In genomic region chr12:91663331-91663998, GRCh38 we compare ENCODE assay signal across 18 cellular contexts.
DNase-seq lines count a peak whose midpoint lies in the region; ATAC-seq, FAIRE-seq and TF ChIP-seq lines count a peak whose summit lies in the region.
"Had no signal": no experiment of that assay in that cellular context is flagged by ENCODE, and none has a peak within 500 bp of the region (broad histone marks: within the 10 kb centered on the region; RNA-seq: fewer than 3 reads in every experiment).

No MANE protein-coding gene starts in this region.

- CTCF ChIA-PET in A549 (lab: Yijun Ruan, JAX) = no interaction called here

- DNase-seq in A549 (ENCODE audit: low read depth in 1 of 2, low spot score in 1 of 2) (no peak), NCI-H1105 treated with DMSO at 0.1 percent for 48 hours (lab: John Stamatoyannopoulos, UW) (peak; percentile 78), NCI-H69 (lab: John Stamatoyannopoulos, UW) (peak; percentile 96), globus pallidus (ENCODE audit: low spot score) (peak; percentile 1), CD14-positive monocyte (ENCODE audit: low spot score) (no peak), islet precursor cell (no peak), C1 segment of cervical spinal cord (lab: John Stamatoyannopoulos, UW) (no peak)
- DNase-seq: activated T-cell treated with anti-CD3 and anti-CD28 coated beads, Interleukin-2, amount 50 U/mL, for 48 hours; dorsolateral prefrontal cortex; glutamatergic neuron; H9; mesenchymal stem cell; nephron progenitor cell; right cardiac atrium had no signal

- POLR2A ChIA-PET in A549 (lab: Yijun Ruan, JAX) = no interaction called here

- FAIRE-seq in A549 (lab: Jason Lieb, UNC) = no peak
- FAIRE-seq: RCC 7860 had no signal

- WGBS in A549 (ENCODE audit: missing lambda C conversion rate) = 24% methylated on average over 7 of the region's 7 CpGs

- no peak overlapping the region for H3K27ac Mint-ChIP-seq in CD14-positive monocyte
- H3K27ac Mint-ChIP-seq: activated naive CD8-positive, alpha-beta T cell; H9; nephron progenitor cell had no signal

- no peaks in the 10 kb centered on the region for H3K9me3 ChIP-seq in A549
- H3K9me3 ChIP-seq: esophagus muscularis mucosa had no signal

- H3K4me2 ChIP-seq in A549 = peak overlapping the region; percentile 22; the same call in 2 of the 3 replicates

- TF ChIP-seq RAD21 in A549 (conservative IDR thresholded peaks at IDR 0.05 in 1 of 2, IDR thresholded peaks at IDR 0.05 in 1 of 2) = no peak

- H3K36me3 Mint-ChIP-seq in CD14-positive monocyte = no peaks in the 10 kb centered on the region
- H3K36me3 Mint-ChIP-seq: activated naive CD8-positive, alpha-beta T cell had no signal

- intact Hi-C loops in CD14-positive monocyte (cut with micrococcal nuclease) = no loop called here

- H3K4me3 Mint-ChIP-seq in CD14-positive monocyte = no peak overlapping the region
- H3K4me3 Mint-ChIP-seq: activated naive CD8-positive, alpha-beta T cell; H9; nephron progenitor cell had no signal

- TF ChIP-seq EP300 in A549 (IDR thresholded peaks at IDR 0.05) = no peak

- no peaks in the 10 kb centered on the region for H3K4me1 Mint-ChIP-seq in CD14-positive monocyte
- H3K4me1 Mint-ChIP-seq: H9 had no signal

- no peak overlapping the region for H3K4me3 ChIP-seq in A549
- H3K4me3 ChIP-seq: esophagus muscularis mucosa had no signal

- no peak for TF ChIP-seq POLR2A in A549 (IDR thresholded peaks at IDR 0.05; ENCODE audit: low read length)

- TF ChIP-seq CTCF in A549 (IDR thresholded peaks at IDR 0.05) (no peak), CD14-positive monocyte (IDR thresholded peaks at IDR 0.05) (no peak)

- H3K27ac ChIP-seq in A549 = no peak overlapping the region
- H3K27ac ChIP-seq: esophagus muscularis mucosa had no signal

- peaks cover 0 to 8% (median 2%) of the 10 kb centered on the region in 7 donors for H3K9me3 Mint-ChIP-seq in CD14-positive monocyte
- H3K9me3 Mint-ChIP-seq: H9 had no signal

- H3K4me1 ChIP-seq in A549 = no peaks in the 10 kb centered on the region
- H3K4me1 ChIP-seq: esophagus muscularis mucosa had no signal

- H3K27me3 Mint-ChIP-seq in CD14-positive monocyte (ENCODE audit: low read depth in 3 of 3) = peaks cover 0 to 1% (median 0%) of the 10 kb centered on the region in 3 donors
- H3K27me3 Mint-ChIP-seq: activated naive CD8-positive, alpha-beta T cell had no signal

- ATAC-seq in A549 (no peak), HG02938 (IDR thresholded peaks at IDR 0.05; ENCODE audit: unreplicated experiment) (no peak)

TF ChIP-seq in A549, 52 proteins besides CTCF, POLR2A, EP300 and RAD21:
- TF ChIP-seq ZSCAN20 (CRISPR knock-in tag; IDR thresholded peaks at IDR 0.05) (no peak), RFX5 (IDR thresholded peaks at IDR 0.05) (no peak), MAX (IDR thresholded peaks at IDR 0.05) (no peak), HDAC2 (IDR thresholded peaks at IDR 0.05) (no peak), CBX8 (IDR thresholded peaks at IDR 0.05) (no peak), REST (IDR thresholded peaks at IDR 0.05) (no peak), RCOR1 (IDR thresholded peaks at IDR 0.05; ENCODE audit: low read depth, low read length) (no peak), BHLHE40 (IDR thresholded peaks at IDR 0.05; ENCODE audit: low read depth, low read length) (no peak)

Comparison
In these comparisons a context has a peak if more than half of its experiments do, and no peak if none do; other contexts are left out.
1. DNase-seq: peak in NCI-H1105 treated with DMSO at 0.1 percent for 48 hours (single experiment), NCI-H69 (single experiment) and globus pallidus (single experiment); none in A549 (0 of 2), CD14-positive monocyte (single experiment), islet precursor cell (single experiment) and C1 segment of cervical spinal cord (0 of 14).